Comparison of ENCODE assay signal across 1 cellular context in the genomic region with DNA sequence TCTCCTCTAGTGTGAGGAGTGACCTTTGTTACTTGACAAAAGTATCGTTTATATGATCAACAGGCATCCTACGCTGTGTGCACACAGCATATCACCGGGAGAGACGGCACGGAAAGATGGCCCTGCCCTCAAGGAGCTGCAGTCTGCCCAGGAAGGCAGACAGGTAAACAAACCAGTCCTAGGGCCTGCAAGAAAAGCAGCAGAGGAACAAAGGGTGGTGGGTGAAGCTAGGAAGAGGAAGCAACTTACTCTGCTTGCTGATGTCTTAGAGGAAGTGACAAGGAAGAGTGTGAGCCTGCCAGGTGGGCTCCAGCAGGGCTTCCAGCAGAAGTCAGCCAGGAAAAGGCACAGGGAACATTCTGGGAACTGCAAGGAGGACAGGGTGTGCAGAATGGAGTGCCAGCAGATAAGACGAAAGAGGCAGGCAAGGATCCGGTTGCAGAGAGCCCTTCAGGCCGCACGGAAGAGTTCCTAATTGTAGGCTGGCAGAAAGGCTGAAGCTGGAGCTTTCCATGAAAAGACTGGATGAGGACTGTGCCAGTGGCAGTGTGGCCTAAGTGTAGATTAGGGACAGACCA.
TF ChIP-seq lines count a peak whose summit lies in the region.

No MANE protein-coding gene starts in this region.

TF ChIP-seq in HepG2, 621 proteins besides CTCF, POLR2A, EP300 and RAD21 (continued from another document):
- TF ChIP-seq, protein P1, sequence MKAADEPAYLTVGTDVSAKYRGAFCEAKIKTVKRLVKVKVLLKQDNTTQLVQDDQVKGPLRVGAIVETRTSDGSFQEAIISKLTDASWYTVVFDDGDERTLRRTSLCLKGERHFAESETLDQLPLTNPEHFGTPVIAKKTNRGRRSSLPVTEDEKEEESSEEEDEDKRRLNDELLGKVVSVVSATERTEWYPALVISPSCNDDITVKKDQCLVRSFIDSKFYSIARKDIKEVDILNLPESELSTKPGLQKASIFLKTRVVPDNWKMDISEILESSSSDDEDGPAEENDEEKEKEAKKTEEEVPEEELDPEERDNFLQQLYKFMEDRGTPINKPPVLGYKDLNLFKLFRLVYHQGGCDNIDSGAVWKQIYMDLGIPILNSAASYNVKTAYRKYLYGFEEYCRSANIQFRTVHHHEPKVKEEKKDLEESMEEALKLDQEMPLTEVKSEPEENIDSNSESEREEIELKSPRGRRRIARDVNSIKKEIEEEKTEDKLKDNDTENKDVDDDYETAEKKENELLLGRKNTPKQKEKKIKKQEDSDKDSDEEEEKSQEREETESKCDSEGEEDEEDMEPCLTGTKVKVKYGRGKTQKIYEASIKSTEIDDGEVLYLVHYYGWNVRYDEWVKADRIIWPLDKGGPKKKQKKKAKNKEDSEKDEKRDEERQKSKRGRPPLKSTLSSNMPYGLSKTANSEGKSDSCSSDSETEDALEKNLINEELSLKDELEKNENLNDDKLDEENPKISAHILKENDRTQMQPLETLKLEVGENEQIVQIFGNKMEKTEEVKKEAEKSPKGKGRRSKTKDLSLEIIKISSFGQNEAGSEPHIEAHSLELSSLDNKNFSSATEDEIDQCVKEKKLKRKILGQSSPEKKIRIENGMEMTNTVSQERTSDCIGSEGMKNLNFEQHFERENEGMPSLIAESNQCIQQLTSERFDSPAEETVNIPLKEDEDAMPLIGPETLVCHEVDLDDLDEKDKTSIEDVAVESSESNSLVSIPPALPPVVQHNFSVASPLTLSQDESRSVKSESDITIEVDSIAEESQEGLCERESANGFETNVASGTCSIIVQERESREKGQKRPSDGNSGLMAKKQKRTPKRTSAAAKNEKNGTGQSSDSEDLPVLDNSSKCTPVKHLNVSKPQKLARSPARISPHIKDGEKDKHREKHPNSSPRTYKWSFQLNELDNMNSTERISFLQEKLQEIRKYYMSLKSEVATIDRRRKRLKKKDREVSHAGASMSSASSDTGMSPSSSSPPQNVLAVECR (CRISPR knock-in tag; IDR thresholded peaks at IDR 0.05; ENCODE audit: borderline replicate concordance) = 0 out of 2 replicates have a peak, but pooled peaks have one; percentile 10
- TF ChIP-seq HNRNPUL1 (IDR thresholded peaks at IDR 0.05; ENCODE audit: low read depth, low read length) (no peak), GABPA (IDR thresholded peaks at IDR 0.05; ENCODE audit: low read depth, low read length) (no peak), GABPA (CRISPR knock-in tag; IDR thresholded peaks at IDR 0.05; ENCODE audit: low read depth) (0 out of 2 replicates have a peak, but pooled peaks have one; percentile 1), ARID2 (CRISPR knock-in tag; IDR thresholded peaks at IDR 0.05; ENCODE audit: borderline replicate concordance) (0 out of 2 replicates have a peak, but pooled peaks have one; percentile 37), POGK (CRISPR knock-in tag; conservative IDR thresholded peaks at IDR 0.05) (peak; percentile 98), FOSL2 (CRISPR knock-in tag; IDR thresholded peaks at IDR 0.05) (0 out of 2 replicates have a peak, but pooled peaks have one; percentile 1), NCOA2 (CRISPR knock-in tag; IDR thresholded peaks at IDR 0.05) (peak; percentile 0; the same call in 1 of the 2 replicates), CBX5 (CRISPR knock-in tag; IDR thresholded peaks at IDR 0.05; ENCODE audit: borderline replicate concordance) (0 out of 2 replicates have a peak, but pooled peaks have one; percentile 32), HNF4A (CRISPR knock-in tag; IDR thresholded peaks at IDR 0.05) (peak; percentile 39; the same call in 1 of the 2 replicates)
- TF ChIP-seq, protein P2, sequence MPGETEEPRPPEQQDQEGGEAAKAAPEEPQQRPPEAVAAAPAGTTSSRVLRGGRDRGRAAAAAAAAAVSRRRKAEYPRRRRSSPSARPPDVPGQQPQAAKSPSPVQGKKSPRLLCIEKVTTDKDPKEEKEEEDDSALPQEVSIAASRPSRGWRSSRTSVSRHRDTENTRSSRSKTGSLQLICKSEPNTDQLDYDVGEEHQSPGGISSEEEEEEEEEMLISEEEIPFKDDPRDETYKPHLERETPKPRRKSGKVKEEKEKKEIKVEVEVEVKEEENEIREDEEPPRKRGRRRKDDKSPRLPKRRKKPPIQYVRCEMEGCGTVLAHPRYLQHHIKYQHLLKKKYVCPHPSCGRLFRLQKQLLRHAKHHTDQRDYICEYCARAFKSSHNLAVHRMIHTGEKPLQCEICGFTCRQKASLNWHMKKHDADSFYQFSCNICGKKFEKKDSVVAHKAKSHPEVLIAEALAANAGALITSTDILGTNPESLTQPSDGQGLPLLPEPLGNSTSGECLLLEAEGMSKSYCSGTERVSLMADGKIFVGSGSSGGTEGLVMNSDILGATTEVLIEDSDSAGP (CRISPR knock-in tag; IDR thresholded peaks at IDR 0.05; ENCODE audit: borderline replicate concordance) = 0 out of 2 replicates have a peak, but pooled peaks have one; percentile 65
- TF ChIP-seq, protein P3, sequence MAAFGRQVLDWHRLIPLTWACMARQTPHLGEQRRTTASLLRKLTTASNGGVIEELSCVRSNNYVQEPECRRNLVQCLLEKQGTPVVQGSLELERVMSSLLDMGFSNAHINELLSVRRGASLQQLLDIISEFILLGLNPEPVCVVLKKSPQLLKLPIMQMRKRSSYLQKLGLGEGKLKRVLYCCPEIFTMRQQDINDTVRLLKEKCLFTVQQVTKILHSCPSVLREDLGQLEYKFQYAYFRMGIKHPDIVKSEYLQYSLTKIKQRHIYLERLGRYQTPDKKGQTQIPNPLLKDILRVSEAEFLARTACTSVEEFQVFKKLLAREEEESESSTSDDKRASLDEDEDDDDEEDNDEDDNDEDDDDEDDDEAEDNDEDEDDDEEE (CRISPR knock-in tag; IDR thresholded peaks at IDR 0.05) = no peak
